Comparison of ENCODE assay signal across 15 cellular contexts in genomic region chr12:118098456-118098855, GRCh38. TPM values are rescaled to one million over a fixed set of nuclear protein-coding genes. Genes with fewer than 3 reads are reported as not detected.
DNase-seq lines count a peak whose midpoint lies in the region; ATAC-seq, FAIRE-seq and TF ChIP-seq lines count a peak whose summit lies in the region.
"Had no signal": no experiment of that assay in that cellular context is flagged by ENCODE, and none has a peak within 500 bp of the region (broad histone marks: within the 10 kb centered on the region; RNA-seq: fewer than 3 reads in every experiment).

No MANE protein-coding gene starts in this region.

- peaks cover 2% of the 10 kb centered on the region; the same call in 1 of the 2 replicates for H3K36me3 ChIP-seq in Caco-2 (ENCODE audit: control insufficient read depth, insufficient read depth, low read length)
- peaks cover 3 to 25% (median 11%) of the 10 kb centered on the region in 4 experiments; a peak in 5 of 8 replicates for H3K36me3 ChIP-seq in H1 (ENCODE audit: control insufficient read depth in 2 of 4, insufficient read depth in 4 of 4, low read length in 3 of 4)
- no peaks in the 10 kb centered on the region for H3K36me3 ChIP-seq in A673 (ENCODE audit: insufficient read depth, low read length, poor library complexity, severe bottlenecking)
- H3K36me3 ChIP-seq in kidney (ENCODE audit: control insufficient read depth in 1 of 2, insufficient read depth in 2 of 2, low read length in 2 of 2): no peaks in the 10 kb centered on the region

- no peak overlapping the region for H3K18ac ChIP-seq in H1 (ENCODE audit: extremely low read depth, low read length)

- H2AFZ ChIP-seq in H1 (ENCODE audit: low read length): no peak overlapping the region

- no peak for TF ChIP-seq CTCF in Caco-2 (IDR thresholded peaks at IDR 0.05; ENCODE audit: insufficient read depth in 1 of 2, low read depth in 1 of 2, low read length in 1 of 2, severe bottlenecking in 1 of 2, unreplicated experiment in 1 of 2)
- no peak for TF ChIP-seq CTCF in H1 (IDR thresholded peaks at IDR 0.05; ENCODE audit: control extremely low read depth in 1 of 3, insufficient read depth in 1 of 3, low read depth in 1 of 3, low read length in 3 of 3)
- no peak for TF ChIP-seq CTCF in neural crest cell (conservative IDR thresholded peaks at IDR 0.05)
- TF ChIP-seq CTCF in A673 (conservative IDR thresholded peaks at IDR 0.05; ENCODE audit: low read depth, low read length): no peak
- TF ChIP-seq CTCF in kidney (IDR thresholded peaks at IDR 0.05; ENCODE audit: borderline replicate concordance, extremely low read depth, insufficient read depth): no peak

- H3K4me3 ChIP-seq in Caco-2 (ENCODE audit: low read depth, low read length): no peak overlapping the region
- H3K4me3 ChIP-seq in H1 (ENCODE audit: extremely low read depth in 1 of 4, insufficient read depth in 2 of 4, low read depth in 3 of 4, low read length in 4 of 4): no peak overlapping the region
- H3K4me3 ChIP-seq in A673 (ENCODE audit: low read depth, low read length, poor library complexity, severe bottlenecking): no peak overlapping the region
- H3K4me3 ChIP-seq in kidney (ENCODE audit: low read length in 2 of 2): no peak overlapping the region
- H3K4me3 ChIP-seq: BLaER1 treated with 17β-estradiol and CSF1 and Interleukin-3, amounts not matched to agents 10 nM and 100 nM had no signal

- CTCF ChIA-PET in Caco-2 (lab: Charles Lee) (no interaction called here), H1 (lab: Charles Lee; ENCODE audit: partially characterized antibody) (no interaction called here), A673 (lab: Charles Lee) (no interaction called here)

- no peak overlapping the region; a peak in 1 of 7 replicates for H3K9ac ChIP-seq in H1 (replicated peaks in 1 of 4; ENCODE audit: extremely low read depth in 1 of 4, low read depth in 3 of 4, low read length in 3 of 4)
- no peak overlapping the region for H3K9ac ChIP-seq in kidney (ENCODE audit: low read length in 2 of 2)
- H3K9ac ChIP-seq: BLaER1 treated with 17β-estradiol and CSF1 and Interleukin-3, amounts not matched to agents 10 nM and 100 nM; KMS-11; SK-N-SH had no signal

- 94% methylated on average over 4 of the region's 4 CpGs; no CpG with 5 or more reads in 1 of the 2 experiments for whole genome bisulfite sequencing in H1 (ENCODE audit: extremely low coverage in 1 of 2, insufficient coverage in 1 of 2, insufficient read length in 1 of 2, insufficient replicate concordance in 2 of 2, low coverage in 1 of 2, low lambda C conversion rate in 2 of 2, missing lambda C conversion rate in 1 of 2), 2 experiments

- peak overlapping the region; percentile 4 for H3K27ac Mint-ChIP-seq in Caco-2 (ENCODE audit: unreplicated experiment)
- H3K27ac Mint-ChIP-seq in neural crest cell (ENCODE audit: unreplicated experiment): no peak overlapping the region
- H3K27ac Mint-ChIP-seq: CD8-positive, alpha-beta memory T cell had no signal

- H2AK5ac ChIP-seq in H1 (ENCODE audit: low read depth, low read length): no peak overlapping the region

- no peak overlapping the region for H4K5ac ChIP-seq in H1 (ENCODE audit: insufficient read length, low read depth, low read length)

- H3K4me1 ChIP-seq in Caco-2 (peaks cover 33% of the 10 kb centered on the region), H1 (replicated peaks in 1 of 4; ENCODE audit: control insufficient read depth in 3 of 4, insufficient read depth in 4 of 4, low read length in 3 of 4) (peaks cover 0 to 9% (median 5%) of the 10 kb centered on the region in 4 experiments; a peak in 4 of 7 replicates), A673 (ENCODE audit: insufficient read depth, low read length, poor library complexity, severe bottlenecking) (no peaks in the 10 kb centered on the region), kidney (ENCODE audit: control insufficient read depth in 1 of 2, insufficient read depth in 1 of 2, low read depth in 1 of 2, low read length in 2 of 2) (no peaks in the 10 kb centered on the region)

- no peak for TF ChIP-seq RAD21 in H1 (IDR thresholded peaks at IDR 0.05 in 1 of 2, conservative IDR thresholded peaks at IDR 0.05 in 1 of 2; ENCODE audit: low read depth in 2 of 2, low read length in 2 of 2)

- no peak overlapping the region for H4K8ac ChIP-seq in H1 (ENCODE audit: extremely low read depth, insufficient read depth, low read length)

- POLR2A ChIA-PET in Caco-2 (lab: Charles Lee): no interaction called here
- POLR2A ChIA-PET in H1 (lab: Charles Lee; ENCODE audit: partially characterized antibody): interaction anchor here (0.6 to 1.8 kb wide), 5 partner anchors 13 to 45 kb away, joined by 3 to 6 read pairs (median 3); partner anchors contain the start of gene WSB2
- POLR2A ChIA-PET in A673 (lab: Charles Lee; ENCODE audit: low non-redundant PET): no interaction called here

- H3K9me3 Mint-ChIP-seq in Caco-2 (ENCODE audit: unreplicated experiment) (no peaks in the 10 kb centered on the region), neural crest cell (no peaks in the 10 kb centered on the region)
- H3K9me3 Mint-ChIP-seq: CD8-positive, alpha-beta memory T cell had no signal

- peak overlapping the region; percentile 1 to 44; a peak in 2 of 4 replicates for H3K4me2 ChIP-seq in H1 (ENCODE audit: insufficient read depth in 1 of 2, low read depth in 2 of 2, low read length in 2 of 2)
- H3K4me2 ChIP-seq: BLaER1 treated with 17β-estradiol and CSF1 and Interleukin-3, amounts not matched to agents 10 nM and 100 nM; KMS-11; SK-N-SH had no signal

- H3K79me1 ChIP-seq in H1 (ENCODE audit: low read depth, low read length): peaks cover 11% of the 10 kb centered on the region

- H3K4ac ChIP-seq in H1 (replicated peaks; ENCODE audit: insufficient read length, low read depth, low read length): no peak overlapping the region

- no peak overlapping the region for H2BK120ac ChIP-seq in H1 (replicated peaks; ENCODE audit: low read depth, low read length)

- no peak for TF ChIP-seq POLR2A in H1 (IDR thresholded peaks at IDR 0.05; ENCODE audit: control extremely low read depth in 1 of 2, low read depth in 2 of 2, low read length in 2 of 2)

- H2BK5ac ChIP-seq in H1 (ENCODE audit: low read depth, low read length): no peak overlapping the region

- no peaks in the 10 kb centered on the region for H3K9me3 ChIP-seq in Caco-2
- no peaks in the 10 kb centered on the region for H3K9me3 ChIP-seq in H1 (ENCODE audit: insufficient read depth in 2 of 2, low read depth in 1 of 2, low read length in 1 of 2)
- no peaks in the 10 kb centered on the region for H3K9me3 ChIP-seq in A673 (ENCODE audit: low read depth, low read length, poor library complexity, severe bottlenecking)
- H3K9me3 ChIP-seq in kidney (ENCODE audit: control insufficient read depth in 1 of 2, low read length in 2 of 2): no peaks in the 10 kb centered on the region
- H3K9me3 ChIP-seq: BLaER1 treated with 17β-estradiol and CSF1 and Interleukin-3, amounts not matched to agents 10 nM and 100 nM; SK-N-SH had no signal

- DNase-seq in Caco-2 (peak in 1 of 2 experiments; percentile 12), HT-29 (ENCODE audit: low spot score) (peak; percentile 33), H1 (ENCODE audit: low read depth in 1 of 2, low spot score in 2 of 2) (no peak), neural crest cell (ENCODE audit: low read depth, low spot score) (no peak), A673 (ENCODE audit: low spot score) (no peak), cerebellar nuclear complex (lab: John Stamatoyannopoulos, UW) (no peak), kidney (no peak)
- DNase-seq: CD8-positive, alpha-beta memory T cell; DMS79; HCEC 1CT; NCI-H187 treated with DMSO at 0.1 percent for 48 hours; SK-N-SH had no signal

- no peak for TF ChIP-seq EP300 in H1 (IDR thresholded peaks at IDR 0.05; ENCODE audit: borderline replicate concordance in 1 of 2, low read depth in 2 of 2, low read length in 2 of 2)

- FAIRE-seq in H1 (lab: Jason Lieb, UNC) (no peak), kidney (lab: Jason Lieb, UNC) (no peak)

- H3K56ac ChIP-seq in H1 (replicated peaks; ENCODE audit: insufficient read length, low read depth, low read length): no peak overlapping the region

- H3K36me3 Mint-ChIP-seq in Caco-2 (ENCODE audit: insufficient read depth, unreplicated experiment): no peaks in the 10 kb centered on the region
- no peaks in the 10 kb centered on the region for H3K36me3 Mint-ChIP-seq in neural crest cell (ENCODE audit: low read depth)
- H3K36me3 Mint-ChIP-seq: CD8-positive, alpha-beta memory T cell had no signal

- H3K23me2 ChIP-seq in H1 (ENCODE audit: low read depth, low read length): peaks cover 2% of the 10 kb centered on the region; the same call in 1 of the 2 replicates

- ATAC-seq in HG02798 (IDR thresholded peaks at IDR 0.05; ENCODE audit: poor library complexity, unreplicated experiment): no peak

- no peak overlapping the region for H3K27ac ChIP-seq in H1 (ENCODE audit: low read depth, low read length)
- no peak overlapping the region for H3K27ac ChIP-seq in A673 (ENCODE audit: low read depth, low read length, poor library complexity, severe bottlenecking)
- H3K27ac ChIP-seq in kidney (ENCODE audit: low read depth in 2 of 2, low read length in 2 of 2): no peak overlapping the region
- H3K27ac ChIP-seq: BLaER1 treated with 17β-estradiol and CSF1 and Interleukin-3, amounts not matched to agents 10 nM and 100 nM; KMS-11 had no signal

- peaks cover 6% of the 10 kb centered on the region for H3K4me1 Mint-ChIP-seq in Caco-2 (ENCODE audit: low read depth, unreplicated experiment)
- peaks cover 13% of the 10 kb centered on the region for H3K4me1 Mint-ChIP-seq in neural crest cell

- no peak overlapping the region for H4K91ac ChIP-seq in H1 (replicated peaks; ENCODE audit: insufficient read length, low read length)

- H2BK20ac ChIP-seq in H1 (ENCODE audit: low read length): no peak overlapping the region

- H3K27me3 Mint-ChIP-seq in Caco-2 (ENCODE audit: insufficient read depth, unreplicated experiment) (no peaks in the 10 kb centered on the region), neural crest cell (ENCODE audit: low read depth) (peaks cover 2% of the 10 kb centered on the region)

- H3K23ac ChIP-seq in H1 (ENCODE audit: insufficient read length): no peak overlapping the region

- no peak overlapping the region for H2BK12ac ChIP-seq in H1 (ENCODE audit: low read depth, low read length)

- H4K20me1 ChIP-seq in H1 (replicated peaks in 1 of 2; ENCODE audit: control insufficient read depth in 1 of 2, insufficient read depth in 2 of 2, low read length in 2 of 2): no peaks in the 10 kb centered on the region

- no TSS peak for BruUV-seq in Caco-2 (replicated peaks; lab: Mats Ljungman, UMichigan)
- no TSS peak for BruUV-seq in A673 (replicated peaks; lab: Mats Ljungman, UMichigan)

- no peak overlapping the region for H2BK15ac ChIP-seq in H1 (ENCODE audit: low read length)

- H3K79me2 ChIP-seq in H1 (ENCODE audit: control insufficient read depth in 1 of 2, insufficient read depth in 2 of 2, low read length in 2 of 2): peaks cover 8 to 52% of the 10 kb centered on the region in 2 experiments

- H3K14ac ChIP-seq in H1 (ENCODE audit: insufficient read length): no peak overlapping the region

- H3K4me3 Mint-ChIP-seq in Caco-2 (ENCODE audit: unreplicated experiment) (no peak overlapping the region), neural crest cell (peak overlapping the region; percentile 48)
- H3K4me3 Mint-ChIP-seq: CD8-positive, alpha-beta memory T cell had no signal

- H3K27me3 ChIP-seq in Caco-2 (replicated peaks; ENCODE audit: control insufficient read depth, insufficient read depth, low read length) (no peaks in the 10 kb centered on the region), H1 (replicated peaks in 1 of 4; ENCODE audit: control insufficient read depth in 3 of 4, extremely low read depth in 1 of 4, insufficient read depth in 3 of 4, low read length in 3 of 4) (no peaks in the 10 kb centered on the region), A673 (replicated peaks; ENCODE audit: insufficient read depth, low read depth, low read length, poor library complexity) (no peaks in the 10 kb centered on the region)
- H3K27me3 ChIP-seq: BLaER1 treated with 17β-estradiol and CSF1 and Interleukin-3, amounts not matched to agents 10 nM and 100 nM had no signal

- intact Hi-C loops in Caco-2 (cut with micrococcal nuclease; ENCODE audit: unreplicated experiment): no loop called here
- intact Hi-C loops in A673 (cut with micrococcal nuclease; ENCODE audit: unreplicated experiment): no loop called here
- intact Hi-C loops in kidney (cut with DNase I): no loop called here

RNA-seq across cellular contexts. Expression of gene VSIG10, which starts 5.4 kb away (rescaled TPM):
- total RNA-seq in Caco-2 (2022) (32.6 and 33.9 TPM in 2 replicates), neural crest cell (26.8 and 30.1 TPM in 2 replicates), A673 (2021) (7.7 and 9.9 TPM in 2 replicates), kidney (26.1 TPM)
- total RNA-seq in HT-29 (2014; rRNA removed; shearing (Covaris generic)): 37.4 and 40.8 TPM in 2 replicates
- 93.6 and 96.8 TPM in 2 replicates for total RNA-seq in H1 (2021; fragmentation: NEBNext Ultra II Directional; extraction: Animal tissue kit (Norgen Biotek cat#: 25700))
- polyA plus RNA-seq in H1 (2011; rRNA removed) (34.4 and 42.7 TPM in 2 replicates), kidney (ENCODE audit: insufficient read depth, low read depth, low replicate concordance) (15.8 TPM)
- 36.8 TPM for polyA plus RNA-seq in H1 (2011; cell fraction: cytosol; rRNA removed)
- polyA plus RNA-seq in H1 (2011; cell fraction: nucleus; rRNA removed): 68.9 TPM
- polyA plus RNA-seq in H1 (2012, experiment 1 of 2): 40.2 to 62.7 TPM (median 47.4 TPM) in 4 replicates
- polyA plus RNA-seq in H1 (2012, experiment 2 of 2): 20.4 TPM
- 77.5 TPM for polyA plus RNA-seq in H1 (2013, experiment 1 of 2)
- polyA plus RNA-seq in H1 (2013, experiment 2 of 2): 73.7 TPM
- polyA minus RNA-seq in H1 (2011; rRNA and poly(A)+ RNA removed): 158 and 162 TPM in 2 replicates
- polyA minus RNA-seq in H1 (2011; cell fraction: cytosol; rRNA and poly(A)+ RNA removed): 44.9 TPM
- 110 TPM for polyA minus RNA-seq in H1 (2011; cell fraction: nucleus; rRNA and poly(A)+ RNA removed)

RNA-seq across cellular contexts. Expression of gene PEBP1, which starts 37.5 kb away (rescaled TPM):
- 134 and 136 TPM in 2 replicates for total RNA-seq in Caco-2 (2022)
- total RNA-seq in HT-29 (2014; rRNA removed; shearing (Covaris generic)): 256 and 291 TPM in 2 replicates
- 444 and 458 TPM in 2 replicates for total RNA-seq in H1 (2021; fragmentation: NEBNext Ultra II Directional; extraction: Animal tissue kit (Norgen Biotek cat#: 25700))
- polyA plus RNA-seq in H1 (2011; rRNA removed): 580 and 622 TPM in 2 replicates
- polyA plus RNA-seq in H1 (2011; cell fraction: cytosol; rRNA removed): 440 TPM
- polyA plus RNA-seq in H1 (2011; cell fraction: nucleus; rRNA removed): 281 TPM
- 462 to 475 TPM (median 467 TPM) in 4 replicates for polyA plus RNA-seq in H1 (2012, experiment 1 of 2)
- polyA plus RNA-seq in H1 (2012, experiment 2 of 2): 310 TPM
- polyA plus RNA-seq in H1 (2013, experiment 1 of 2): 461 TPM
- polyA plus RNA-seq in H1 (2013, experiment 2 of 2): 478 TPM
- 175 and 197 TPM in 2 replicates for polyA minus RNA-seq in H1 (2011; rRNA and poly(A)+ RNA removed)
- polyA minus RNA-seq in H1 (2011; cell fraction: cytosol; rRNA and poly(A)+ RNA removed): 175 TPM
- 99.6 TPM for polyA minus RNA-seq in H1 (2011; cell fraction: nucleus; rRNA and poly(A)+ RNA removed)
- total RNA-seq in neural crest cell: 305 and 317 TPM in 2 replicates
- 312 TPM in 2 replicates for total RNA-seq in A673 (2021)
- total RNA-seq in kidney: 321 TPM
- 1,168 TPM for polyA plus RNA-seq in kidney (ENCODE audit: insufficient read depth, low read depth, low replicate concordance)

RNA-seq across cellular contexts. Expression of gene WSB2, which starts 37.5 kb away (rescaled TPM):
- total RNA-seq in Caco-2 (2022) (36.7 and 37.6 TPM in 2 replicates), neural crest cell (77.3 and 78.6 TPM in 2 replicates), A673 (2021) (97.9 and 122 TPM in 2 replicates), kidney (72.5 TPM)
- total RNA-seq in HT-29 (2014; rRNA removed; shearing (Covaris generic)): 115 and 117 TPM in 2 replicates
- total RNA-seq in H1 (2021; fragmentation: NEBNext Ultra II Directional; extraction: Animal tissue kit (Norgen Biotek cat#: 25700)): 58.2 and 70.0 TPM in 2 replicates
- polyA plus RNA-seq in H1 (2011; rRNA removed) (47.1 and 47.5 TPM in 2 replicates), kidney (ENCODE audit: insufficient read depth, low read depth, low replicate concordance) (48.8 TPM)
- polyA plus RNA-seq in H1 (2011; cell fraction: cytosol; rRNA removed): 40.3 TPM
- polyA plus RNA-seq in H1 (2011; cell fraction: nucleus; rRNA removed): 50.0 TPM
- 33.0 to 42.1 TPM (median 37.4 TPM) in 4 replicates for polyA plus RNA-seq in H1 (2012, experiment 1 of 2)
- 23.0 TPM for polyA plus RNA-seq in H1 (2012, experiment 2 of 2)
- 34.9 TPM for polyA plus RNA-seq in H1 (2013, experiment 1 of 2)
- 37.8 TPM for polyA plus RNA-seq in H1 (2013, experiment 2 of 2)
- polyA minus RNA-seq in H1 (2011; rRNA and poly(A)+ RNA removed): 136 and 154 TPM in 2 replicates
- 60.5 TPM for polyA minus RNA-seq in H1 (2011; cell fraction: cytosol; rRNA and poly(A)+ RNA removed)
- 62.3 TPM for polyA minus RNA-seq in H1 (2011; cell fraction: nucleus; rRNA and poly(A)+ RNA removed)
